ENCODE assay signal across 21 cellular contexts in genomic region chr10:119456435-119456810, GRCh38.
"Had no signal": no experiment of that assay in that cellular context is flagged by ENCODE, and none has a peak within 500 bp of the region (broad histone marks: within the 10 kb centered on the region; RNA-seq: fewer than 3 reads in every experiment).

No MANE protein-coding gene starts in this region.

- H3K27me3 Mint-ChIP-seq: naive thymus-derived CD4-positive, alpha-beta T cell; stimulated activated naive CD8-positive, alpha-beta T cell treated with anti-CD3 and anti-CD28 coated beads, Interleukin-15, Interleukin-2, amounts not matched to agents 100 ng/mL and 50 ng/mL, for 24 hours had no signal

- ATAC-seq: gastroesophageal sphincter; left cardiac atrium; naive thymus-derived CD4-positive, alpha-beta T cell; psoas muscle; right lobe of liver; stimulated activated effector memory CD8-positive, alpha-beta T cell treated with anti-CD3 and anti-CD28 coated beads, Interleukin-12 subunit alpha, Interleukin-12 subunit beta, amount 100 ng/mL, for 72 hours; upper lobe of right lung had no signal

- H3K36me3 Mint-ChIP-seq: stimulated activated effector memory CD8-positive, alpha-beta T cell treated with anti-CD3 and anti-CD28 coated beads, Interleukin-12 subunit alpha, Interleukin-12 subunit beta, amount 100 ng/mL, for 72 hours had no signal

- H3K9me3 Mint-ChIP-seq: immature natural killer cell; naive thymus-derived CD4-positive, alpha-beta T cell; neural crest cell; stimulated activated effector memory CD8-positive, alpha-beta T cell treated with anti-CD3 and anti-CD28 coated beads, Interleukin-12 subunit alpha, Interleukin-12 subunit beta, amount 100 ng/mL, for 72 hours; stimulated activated naive CD8-positive, alpha-beta T cell treated with anti-CD3 and anti-CD28 coated beads, Interleukin-15, Interleukin-2, amounts not matched to agents 100 ng/mL and 50 ng/mL, for 24 hours had no signal

- H3K79me2 ChIP-seq: parathyroid adenoma had no signal

- H2AFZ ChIP-seq: parathyroid adenoma had no signal

- H3K9me3 ChIP-seq: colonic mucosa, esophagus squamous epithelium, gastroesophageal sphincter, left ventricle myocardium inferior, psoas muscle, right lobe of liver, tibial nerve, upper lobe of right lung, vagina had no signal

- H3K9ac ChIP-seq: parathyroid adenoma had no signal

- H3K4me3 Mint-ChIP-seq: immature natural killer cell; naive thymus-derived CD4-positive, alpha-beta T cell; neural crest cell; stimulated activated effector memory CD8-positive, alpha-beta T cell treated with anti-CD3 and anti-CD28 coated beads, Interleukin-12 subunit alpha, Interleukin-12 subunit beta, amount 100 ng/mL, for 72 hours; stimulated activated naive CD8-positive, alpha-beta T cell treated with anti-CD3 and anti-CD28 coated beads, Interleukin-15, Interleukin-2, amounts not matched to agents 100 ng/mL and 50 ng/mL, for 24 hours had no signal

- H3K27ac Mint-ChIP-seq: immature natural killer cell; stimulated activated effector memory CD8-positive, alpha-beta T cell treated with anti-CD3 and anti-CD28 coated beads, Interleukin-12 subunit alpha, Interleukin-12 subunit beta, amount 100 ng/mL, for 72 hours; stimulated activated naive CD8-positive, alpha-beta T cell treated with anti-CD3 and anti-CD28 coated beads, Interleukin-15, Interleukin-2, amounts not matched to agents 100 ng/mL and 50 ng/mL, for 24 hours had no signal

- H3K4me1 Mint-ChIP-seq: immature natural killer cell; neural crest cell; stimulated activated effector memory CD8-positive, alpha-beta T cell treated with anti-CD3 and anti-CD28 coated beads, Interleukin-12 subunit alpha, Interleukin-12 subunit beta, amount 100 ng/mL, for 72 hours had no signal

- H3K4me3 ChIP-seq: colonic mucosa, esophagus squamous epithelium, gastroesophageal sphincter, left ventricle myocardium inferior, psoas muscle, right lobe of liver, tibial nerve, upper lobe of right lung, vagina had no signal

- H3K27ac ChIP-seq: colonic mucosa, esophagus squamous epithelium, gastroesophageal sphincter, left ventricle myocardium inferior, parathyroid adenoma, psoas muscle, right lobe of liver, tibial nerve, upper lobe of right lung, vagina had no signal

- H3K4me1 ChIP-seq: colonic mucosa, gastroesophageal sphincter, left ventricle myocardium inferior, psoas muscle, right lobe of liver, tibial nerve, upper lobe of right lung, vagina had no signal

- H3K27me3 ChIP-seq: colonic mucosa, esophagus squamous epithelium, gastroesophageal sphincter, right lobe of liver, tibial nerve, upper lobe of right lung, vagina had no signal

- H3K36me3 ChIP-seq: colonic mucosa, right lobe of liver, vagina had no signal

- DNase-seq: colonic mucosa; dermis blood vessel endothelial cell; esophagus squamous epithelium; foreskin fibroblast; immature natural killer cell; left cardiac atrium; left ventricle myocardium inferior; naive thymus-derived CD4-positive, alpha-beta T cell; psoas muscle; retina; right lobe of liver; stimulated activated CD4-positive, alpha-beta T cell treated with anti-CD3 and anti-CD28 coated beads, Interleukin-4, amount 100 ng/mL, for 1 hour; stimulated activated CD8-positive, alpha-beta memory T cell treated with anti-CD3 and anti-CD28 coated beads, Interleukin-4, amount 100 ng/mL, for 48 hours; upper lobe of right lung had no signal
